Comparison of ENCODE assay signal across 13 cellular contexts in genomic region chr15:25863968-25864580, GRCh38. TPM values are rescaled to one million over a fixed set of nuclear protein-coding genes. Genes with fewer than 3 reads are reported as not detected.
DNase-seq lines count a peak whose midpoint lies in the region; ATAC-seq, FAIRE-seq and TF ChIP-seq lines count a peak whose summit lies in the region.
"Had no signal": no experiment of that assay in that cellular context is flagged by ENCODE, and none has a peak within 500 bp of the region (broad histone marks: within the 10 kb centered on the region; RNA-seq: fewer than 3 reads in every experiment).

No MANE protein-coding gene starts in this region.

- 81 to 88% (median 82%) methylated on average over 21 of the region's 21 CpGs for WGBS in heart left ventricle, 4 donors
- 79 to 81% methylated on average over 21 of the region's 21 CpGs for WGBS in aorta, 2 donors

- FAIRE-seq in D721Med (lab: Jason Lieb, UNC), result no peak
- FAIRE-seq: endothelial cell of umbilical vein had no signal

- H3K4me1 Mint-ChIP-seq in naive thymus-derived CD8-positive, alpha-beta T cell, result peaks cover 30 to 43% (median 37%) of the 10 kb centered on the region in 4 donors

- H3K27ac Mint-ChIP-seq in naive thymus-derived CD8-positive, alpha-beta T cell, result peak overlapping the region in 7 of 10 donors; percentile 76 to 90 (median 87)

- H3K9me3 ChIP-seq in heart left ventricle (no peaks in the 10 kb centered on the region), aorta (ENCODE audit: control insufficient read depth, low read length) (no peaks in the 10 kb centered on the region)
- H3K9me3 ChIP-seq: left lung had no signal

- intact Hi-C loops in heart left ventricle (cut with DNase I) (loop anchor here in 3 of 10 donors (5.0 to 10.0 kb wide), 3 partner anchors 87 to 129 kb away; no protein-coding TSS in a partner anchor), left ventricle myocardium superior (cut with micrococcal nuclease) (no loop called here), aorta (cut with DNase I) (loop anchor here (2.0 to 10.0 kb wide), 9 partner anchors 37 to 359 kb away; no protein-coding TSS in a partner anchor)

- H3K4me3 Mint-ChIP-seq in naive thymus-derived CD8-positive, alpha-beta T cell, result peak overlapping the region; percentile 72 to 93 (median 86)

- no peak for DNase-seq in heart left ventricle
- no peak for DNase-seq in left ventricle myocardium superior
- DNase-seq in astrocyte of the cerebellum (ENCODE audit: low read depth), result no peak
- no peak for DNase-seq in naive thymus-derived CD8-positive, alpha-beta T cell
- no peak for DNase-seq in aorta
- no peak for DNase-seq in D721Med (ENCODE audit: insufficient read length, low spot score)
- DNase-seq in NCI-H187 (lab: John Stamatoyannopoulos, UW), result no peak
- DNase-seq in NCI-H69 (lab: John Stamatoyannopoulos, UW), result no peak
- DNase-seq: Caco-2, GOT3, SHP77 had no signal

- H3K36me3 ChIP-seq in heart left ventricle (no peaks in the 10 kb centered on the region), aorta (ENCODE audit: control insufficient read depth in 1 of 2, insufficient read depth in 2 of 2, low read length in 1 of 2) (no peaks in the 10 kb centered on the region)
- H3K36me3 ChIP-seq: left lung had no signal

- POLR2A ChIA-PET in naive thymus-derived CD8-positive, alpha-beta T cell (lab: Charles Lee), result interaction anchor here (0.9 to 8.5 kb wide), 6 partner anchors 10 to 120 kb away, joined by 3 to 201 read pairs (median 4); no protein-coding TSS in a partner anchor

- in situ Hi-C loops in astrocyte of the cerebellum (cut with HindIII; ENCODE audit: low sequenced_read_pairs), result no loop called here

- H3K9me3 Mint-ChIP-seq in naive thymus-derived CD8-positive, alpha-beta T cell, result peaks cover 0 to 1% (median 0%) of the 10 kb centered on the region in 9 donors

- peaks cover 0 to 6% (median 0%) of the 10 kb centered on the region in 5 donors for H3K27me3 Mint-ChIP-seq in naive thymus-derived CD8-positive, alpha-beta T cell

- no peaks in the 10 kb centered on the region for H3K36me3 Mint-ChIP-seq in naive thymus-derived CD8-positive, alpha-beta T cell

- TF ChIP-seq CTCF in heart left ventricle (IDR thresholded peaks at IDR 0.05) (no peak), astrocyte of the cerebellum (IDR thresholded peaks at IDR 0.05; ENCODE audit: low read depth, low read length, missing control alignments) (no peak), D721Med (IDR thresholded peaks at IDR 0.05; ENCODE audit: insufficient read depth, missing control alignments) (no peak)

- H3K4me3 ChIP-seq in heart left ventricle (peak overlapping the region in 9 of 12 donors; percentile 48 to 77 (median 72)), astrocyte of the cerebellum (ENCODE audit: low read depth, low read length) (peak overlapping the region; percentile 54), aorta (ENCODE audit: low read length in 2 of 2) (peak overlapping the region; percentile 64 to 96)

- H3K4me1 ChIP-seq in heart left ventricle (peaks cover 0 to 35% (median 6%) of the 10 kb centered on the region in 12 donors), aorta (ENCODE audit: control insufficient read depth in 1 of 2, insufficient read depth in 2 of 2, low read length in 2 of 2) (no peaks in the 10 kb centered on the region)

- H3K27me3 ChIP-seq in heart left ventricle, result peaks cover 0 to 30% (median 12%) of the 10 kb centered on the region in 9 donors
- no peaks in the 10 kb centered on the region for H3K27me3 ChIP-seq in aorta (ENCODE audit: control insufficient read depth in 1 of 2, insufficient read depth in 2 of 2, low read length in 1 of 2)

- ATAC-seq in heart left ventricle (no peak), left ventricle myocardium superior (no peak), aorta (ENCODE audit: low FRiP score) (no peak)
- ATAC-seq in naive thymus-derived CD8-positive, alpha-beta T cell, result no peak

- peak overlapping the region in 2 of 12 donors; percentile 50 to 70 for H3K27ac ChIP-seq in heart left ventricle
- peak overlapping the region in 1 of 2 donors; percentile 66 for H3K27ac ChIP-seq in aorta (ENCODE audit: low read depth in 1 of 2, low read length in 2 of 2)

- no peak for TF ChIP-seq POLR2A in heart left ventricle (IDR thresholded peaks at IDR 0.05)

RNA-seq across cellular contexts. Expression of gene ATP10A, which starts 0.9 kb away (rescaled TPM):
- total RNA-seq in heart left ventricle, result 1 to 10 TPM in 5 of 9 donors, under 1 TPM in 4; 0.55 to 3.3 (median 1.0) TPM
- 1 to 10 TPM in 1 of 2 donors, under 1 TPM in 1; 0.53 to 2.0 TPM for polyA plus RNA-seq in heart left ventricle
- total RNA-seq in left ventricle myocardium superior, result 1.2 TPM
- 10 to 100 TPM; 55.2 to 59.1 TPM for total RNA-seq in naive thymus-derived CD8-positive, alpha-beta T cell
- polyA plus RNA-seq in naive thymus-derived CD8-positive, alpha-beta T cell, result 10 to 100 TPM in 1 of 3 donors, 1 to 10 TPM in 2; 5.2 to 18.1 (median 5.9) TPM
- total RNA-seq in aorta, result 10 to 100 TPM; 19.9 to 55.0 TPM
- polyA plus RNA-seq in aorta, result 10 to 100 TPM in 1 of 2 donors, 1 to 10 TPM in 1; 3.6 to 24.4 TPM
- total RNA-seq: Caco-2, endothelial cell of umbilical vein had no signal
- polyA plus RNA-seq: endothelial cell of umbilical vein had no signal
